ENCODE assay signal across 22 cellular contexts in the genomic region with DNA sequence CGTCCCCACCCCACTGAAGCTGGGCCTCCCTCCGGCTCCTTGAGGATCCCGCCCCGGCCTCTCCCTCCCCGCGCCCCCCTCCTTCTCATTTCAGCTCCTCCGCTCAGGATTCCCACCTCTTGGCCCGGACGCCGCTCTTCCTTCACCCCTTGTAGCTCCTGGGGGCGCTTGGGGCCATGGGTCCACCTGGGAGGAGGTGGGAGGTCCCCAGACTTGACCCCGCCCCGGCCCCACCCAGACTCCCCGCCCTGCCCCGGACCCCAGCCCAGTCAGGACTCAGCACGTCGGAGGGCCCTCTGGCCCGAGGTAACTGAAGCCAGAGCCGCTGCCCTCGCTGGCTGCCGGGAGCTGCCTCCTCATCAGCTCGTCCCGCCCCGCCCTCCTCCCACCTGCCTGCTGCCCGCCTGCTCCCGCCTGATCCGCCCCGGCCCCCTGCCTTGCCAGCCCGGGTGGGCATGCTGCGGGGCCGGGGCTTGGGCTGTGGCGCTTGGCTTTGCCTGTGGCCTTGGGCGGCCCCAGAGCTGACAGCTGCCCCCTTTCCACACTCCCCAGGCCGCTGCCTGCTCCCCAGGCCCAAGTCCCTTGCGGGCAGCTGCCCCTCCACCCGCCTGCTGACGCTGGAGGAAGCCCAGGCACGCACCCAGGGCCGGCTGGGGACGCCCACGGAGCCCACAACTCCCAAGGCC. TPM values are rescaled to one million over a fixed set of nuclear protein-coding genes. Genes with fewer than 3 reads are reported as not detected.
"Had no signal": no experiment of that assay in that cellular context is flagged by ENCODE, and none has a peak within 500 bp of the region (broad histone marks: within the 10 kb centered on the region; RNA-seq: fewer than 3 reads in every experiment).

No MANE protein-coding gene starts in this region.

- H3K4me3 ChIP-seq: colonic mucosa, heart left ventricle, testis had no signal

- DNase-seq: activated CD4-positive, alpha-beta T cell treated with anti-CD3 and anti-CD28 coated beads, Interleukin-2, amount 10 ng/mL, durations not matched to agents 7 days and 5 days; activated CD4-positive, CD25-positive, alpha-beta regulatory T cell; activated naive CD4-positive, alpha-beta T cell treated with anti-CD3 and anti-CD28 coated beads, Interleukin-2, amount 10 ng/mL, durations not matched to agents 7 days and 5 days; activated T-cell treated with anti-CD3 and anti-CD28 coated beads for 4 hours; colonic mucosa; effector CD8-positive, alpha-beta T cell; heart left ventricle; stimulated activated CD4-positive, alpha-beta T cell treated with anti-CD3 and anti-CD28 coated beads, Interleukin-15, amount 100 ng/mL, for 24 hours; stimulated activated CD4-positive, alpha-beta T cell treated with anti-CD3 and anti-CD28 coated beads, Interleukin-4, amount 100 ng/mL, for 24 hours; stimulated activated naive CD8-positive, alpha-beta T cell treated with anti-CD3 and anti-CD28 coated beads, Interleukin-15, amount 100 ng/mL, for 72 hours; T-helper 17 cell; testis had no signal

- H3K36me3 ChIP-seq: colonic mucosa had no signal

- H3K27ac ChIP-seq: colonic mucosa, heart left ventricle, testis had no signal

- H3K9me3 ChIP-seq: colonic mucosa, heart left ventricle, testis had no signal

- H3K4me1 ChIP-seq: colonic mucosa, heart left ventricle, testis had no signal

- H3K27me3 ChIP-seq: colonic mucosa, heart left ventricle, testis had no signal

- ATAC-seq: activated T-helper 17 cell treated with anti-CD3 and anti-CD28 coated beads, Interleukin-2, amount 50 U/mL, for 72 hours; heart left ventricle; T-helper 17 cell had no signal

RNA-seq across cellular contexts. Expression of gene HSPB6, which starts 27.7 kb away (rescaled TPM):
- total RNA-seq: activated T-helper 17 cell treated with anti-CD3 and anti-CD28 coated beads, Interleukin-2, amount 50 U/mL, for 72 hours; T-helper 17 cell had no signal

RNA-seq across cellular contexts. Expression of gene PRODH2, which starts 28.1 kb away (rescaled TPM):
- total RNA-seq: activated CD4-positive, alpha-beta T cell treated with anti-CD3 and anti-CD28 coated beads, Interleukin-2, amount 10 ng/mL, durations not matched to agents 7 days and 5 days; activated CD8-positive, alpha-beta memory T cell treated with anti-CD3 and anti-CD28 coated beads for 36 hours; colonic mucosa; fibroblast of lung; frontal cortex; heart left ventricle; kidney epithelial cell; lower leg skin; mesothelial cell of epicardium; myocyte; skeletal muscle tissue; T-helper 17 cell; ureter had no signal
